ENCODE assay signal across 9 cellular contexts in genomic region chr12:81257952-81258551, GRCh38.
A peak's percentile ranks its signal among the peaks of the same experiment; 100 is the strongest.
DNase-seq lines count a peak whose midpoint lies in the region; ATAC-seq and TF ChIP-seq lines count a peak whose summit lies in the region.
"Had no signal": no experiment of that assay in that cellular context is flagged by ENCODE, and none has a peak within 500 bp of the region (broad histone marks: within the 10 kb centered on the region; RNA-seq: fewer than 3 reads in every experiment).

No MANE protein-coding gene starts in this region.

- H3K27me3 ChIP-seq in DND-41 (ENCODE audit: insufficient read depth, low read length, poor library complexity) (no peaks in the 10 kb centered on the region), thyroid gland (no peaks in the 10 kb centered on the region)

- no peaks in the 10 kb centered on the region for H3K79me2 ChIP-seq in DND-41 (ENCODE audit: insufficient read depth, low read length)

- H3K36me3 ChIP-seq in DND-41 (ENCODE audit: insufficient read depth, low read length) (no peaks in the 10 kb centered on the region), thyroid gland (no peaks in the 10 kb centered on the region)

- no peaks in the 10 kb centered on the region for H4K20me1 ChIP-seq in DND-41 (ENCODE audit: insufficient read depth, low read length)

- H3K4me3 ChIP-seq in DND-41 (ENCODE audit: low read depth in 1 of 2, low read length in 2 of 2) (no peak overlapping the region), thyroid gland (replicated peaks in 1 of 3) (no peak overlapping the region)
- H3K4me3 ChIP-seq: lung had no signal

- H3K27ac ChIP-seq in DND-41 (ENCODE audit: low read length) (no peak overlapping the region), thyroid gland (no peak overlapping the region)

- H3K4me2 ChIP-seq in DND-41 (ENCODE audit: insufficient read depth, low read length), result no peak overlapping the region

- ATAC-seq in DND-41 (ENCODE audit: insufficient read depth, low read depth) (no peak), HG03095 (IDR thresholded peaks at IDR 0.05; ENCODE audit: unreplicated experiment) (no peak)
- ATAC-seq in stimulated activated naive CD8-positive, alpha-beta T cell treated with anti-CD3 and anti-CD28 coated beads, Interleukin-15, Interleukin-2, amounts not matched to agents 100 U/mL and 50 U/mL, for 24 hours, result no peak

- DNase-seq in DND-41 (no peak), M059J (ENCODE audit: low read depth) (peak; percentile 46), RPMI8226 (peak; percentile 66), fibroblast of the conjunctiva (ENCODE audit: low read depth) (peak; percentile 38), thyroid gland (no peak)
- DNase-seq in effector CD8-positive, alpha-beta T cell (lab: John Stamatoyannopoulos, UW), result no peak
- DNase-seq in stimulated activated naive CD8-positive, alpha-beta T cell treated with anti-CD3 and anti-CD28 coated beads, Interleukin-15, Interleukin-2, amounts not matched to agents 100 U/mL and 50 U/mL, for 24 hours, result no peak

- no peak overlapping the region for H2AFZ ChIP-seq in DND-41 (ENCODE audit: low read depth, low read length)

- TF ChIP-seq POLR2A in thyroid gland (IDR thresholded peaks at IDR 0.05), result no peak

- H3K9ac ChIP-seq in DND-41 (ENCODE audit: low read depth, low read length), result no peak overlapping the region

- TF ChIP-seq CTCF in DND-41 (IDR thresholded peaks at IDR 0.05; ENCODE audit: borderline replicate concordance, extremely low read depth, low read length, poor library complexity, severe bottlenecking) (peak; percentile 16), thyroid gland (IDR thresholded peaks at IDR 0.05) (peak in 4 of 6 experiments; percentile 24 to 65 (median 58))

- H3K9me3 ChIP-seq in DND-41 (ENCODE audit: insufficient read depth, low read length, severe bottlenecking) (no peaks in the 10 kb centered on the region), thyroid gland (no peaks in the 10 kb centered on the region)

- no peaks in the 10 kb centered on the region for H3K4me1 ChIP-seq in DND-41 (ENCODE audit: insufficient read depth, low read length)
- no peaks in the 10 kb centered on the region for H3K4me1 ChIP-seq in thyroid gland

- WGBS in thyroid gland, 2 donors, result 55 to 57% methylated on average over 4 of the region's 4 CpGs

- intact Hi-C loops in thyroid gland (cut with DNase I), result no loop called here

Comparison
In these comparisons a context has a peak if more than half of its experiments do, and no peak if none do; other contexts are left out.
1. DNase-seq: peak in M059J (single experiment), RPMI8226 (single experiment) and fibroblast of the conjunctiva (single experiment); none in DND-41 (single experiment), thyroid gland (0 of 2), effector CD8-positive, alpha-beta T cell (single experiment) and stimulated activated naive CD8-positive, alpha-beta T cell treated with anti-CD3 and anti-CD28 coated beads, Interleukin-15, Interleukin-2, amounts not matched to agents 100 U/mL and 50 U/mL, for 24 hours (single experiment).